ENCODE assay signal across 7 cellular contexts in genomic region chr21:36504067-36505058, GRCh38. TPM values are rescaled to one million over a fixed set of nuclear protein-coding genes. Genes with fewer than 3 reads are reported as not detected.
DNase-seq lines count a peak whose midpoint lies in the region; ATAC-seq and TF ChIP-seq lines count a peak whose summit lies in the region.

No MANE protein-coding gene starts in this region.

- H3K36me3 Mint-ChIP-seq in type B pancreatic cell, result no peaks in the 10 kb centered on the region

- peaks cover 9% of the 10 kb centered on the region for H3K4me1 Mint-ChIP-seq in type B pancreatic cell (ENCODE audit: unreplicated experiment)

- H3K27ac ChIP-seq in DND-41 (ENCODE audit: low read length) (no peak overlapping the region), IMR-90 (ENCODE audit: insufficient read depth, low read length) (no peak overlapping the region), colonic mucosa (no peak overlapping the region), mesendoderm (ENCODE audit: low read depth, low read length) (no peak overlapping the region)

- H3K9me1 ChIP-seq in IMR-90 (ENCODE audit: insufficient read depth, low read length), result no peaks in the 10 kb centered on the region

- dilution Hi-C loops in IMR-90 (cut with HindIII; ENCODE audit: low sequenced_read_pairs, unreplicated experiment), result no loop called here

- H2BK5ac ChIP-seq in IMR-90 (ENCODE audit: low read depth, low read length, poor library complexity, severe bottlenecking) (no peak overlapping the region), mesendoderm (ENCODE audit: low read length) (no peak overlapping the region)

- intact Hi-C loops in IMR-90 (cut with micrococcal nuclease), result loop anchor here (1.0 to 10.0 kb wide), 6 partner anchors 84 to 580 kb away; no protein-coding TSS in a partner anchor
- intact Hi-C loops in colonic mucosa (cut with DNase I), result loop anchor here (5.0 kb wide), 2 partner anchors 243 to 423 kb away; no protein-coding TSS in a partner anchor

- H2AK5ac ChIP-seq in IMR-90 (ENCODE audit: low read depth, low read length) (no peak overlapping the region), mesendoderm (ENCODE audit: low read length) (no peak overlapping the region)

- H3K4ac ChIP-seq in IMR-90 (ENCODE audit: low read depth, low read length), result no peak overlapping the region
- no peak overlapping the region for H3K4ac ChIP-seq in mesendoderm (ENCODE audit: low read depth, low read length)

- no peak overlapping the region for H2AK9ac ChIP-seq in IMR-90 (replicated peaks; ENCODE audit: low read depth, low read length, poor library complexity)

- H4K91ac ChIP-seq in IMR-90 (ENCODE audit: insufficient read depth, low read depth, low read length), result no peak overlapping the region

- H3K56ac ChIP-seq in IMR-90 (ENCODE audit: extremely low read depth, insufficient read depth, low read length) (no peak overlapping the region), mesendoderm (ENCODE audit: low read length) (no peak overlapping the region)

- CTCF ChIA-PET in IMR-90 (lab: Yijun Ruan, JAX), result interaction anchor here (0.6 to 1.2 kb wide), 5 partner anchors 12 to 423 kb away, joined by 3 to 4 read pairs (median 3); no protein-coding TSS in a partner anchor

- no CpG with 5 or more reads among the region's 5 CpGs for WGBS in IMR-90 (ENCODE audit: extremely low coverage in 2 of 2, insufficient read length in 1 of 2), 2 experiments
- no CpG with 5 or more reads among the region's 5 CpGs for WGBS in mesendoderm (ENCODE audit: extremely low coverage, insufficient coverage, low lambda C conversion rate)

- no peaks in the 10 kb centered on the region for H3K27me3 ChIP-seq in DND-41 (ENCODE audit: insufficient read depth, low read length, poor library complexity)
- H3K27me3 ChIP-seq in IMR-90 (ENCODE audit: control insufficient read depth, insufficient read depth, low read length), result peaks cover 4% of the 10 kb centered on the region
- H3K27me3 ChIP-seq in colonic mucosa, result no peaks in the 10 kb centered on the region
- H3K27me3 ChIP-seq in mesendoderm (ENCODE audit: insufficient read depth, low read length, poor library complexity), result no peaks in the 10 kb centered on the region

- H3K4me3 ChIP-seq in DND-41 (ENCODE audit: low read depth in 1 of 2, low read length in 2 of 2) (no peak overlapping the region), IMR-90 (ENCODE audit: insufficient read depth, low read depth, low read length) (no peak overlapping the region), colonic mucosa (no peak overlapping the region), mesendoderm (ENCODE audit: low read length) (no peak overlapping the region)

- H2BK120ac ChIP-seq in IMR-90 (ENCODE audit: low read depth, low read length) (no peak overlapping the region), mesendoderm (ENCODE audit: low read depth, low read length) (no peak overlapping the region)

- peaks cover 11% of the 10 kb centered on the region for H3K27me3 Mint-ChIP-seq in type B pancreatic cell

- H3K9me3 ChIP-seq in DND-41 (ENCODE audit: insufficient read depth, low read length, severe bottlenecking) (no peaks in the 10 kb centered on the region), IMR-90 (ENCODE audit: control insufficient read depth, insufficient read depth, low read length) (no peaks in the 10 kb centered on the region), colonic mucosa (no peaks in the 10 kb centered on the region)

- H3K4me2 ChIP-seq in DND-41 (ENCODE audit: insufficient read depth, low read length), result no peak overlapping the region
- H3K4me2 ChIP-seq in IMR-90 (ENCODE audit: low read depth, low read length), result no peak overlapping the region
- no peak overlapping the region for H3K4me2 ChIP-seq in mesendoderm (ENCODE audit: low read length)

- H4K20me1 ChIP-seq in DND-41 (ENCODE audit: insufficient read depth, low read length), result no peaks in the 10 kb centered on the region
- no peaks in the 10 kb centered on the region for H4K20me1 ChIP-seq in IMR-90 (ENCODE audit: insufficient read depth, low read length)

- no peak overlapping the region for H3K4me3 Mint-ChIP-seq in type B pancreatic cell

- no peak overlapping the region for H3K14ac ChIP-seq in IMR-90 (replicated peaks; ENCODE audit: low read depth, low read length)

- no peak overlapping the region for H3K18ac ChIP-seq in IMR-90 (ENCODE audit: low read depth, low read length)
- H3K18ac ChIP-seq in mesendoderm (ENCODE audit: low read length), result no peak overlapping the region

- in situ Hi-C loops in IMR-90 (cut with MboI; ENCODE audit: low sequenced_read_pairs), result loop anchor here (5.0 kb wide), 1 partner anchor 423 kb away; no protein-coding TSS in a partner anchor

- H2AFZ ChIP-seq in DND-41 (ENCODE audit: low read depth, low read length) (no peak overlapping the region), IMR-90 (replicated peaks; ENCODE audit: low read length, poor library complexity) (no peak overlapping the region)

- ATAC-seq in DND-41 (ENCODE audit: insufficient read depth, low read depth) (no peak), IMR-90 (ENCODE audit: low read depth) (peak; percentile 52; the same call in 1 of the 2 replicates), GM18861 (IDR thresholded peaks at IDR 0.05; ENCODE audit: unreplicated experiment) (no peak)

- no TSS peak for BruUV-seq in IMR-90 (replicated peaks; lab: Mats Ljungman, UMichigan)

- POLR2A ChIA-PET in IMR-90 (lab: Charles Lee; ENCODE audit: unreplicated experiment), result no interaction called here

- no peak overlapping the region for H3K23ac ChIP-seq in IMR-90 (ENCODE audit: low read depth, low read length)
- H3K23ac ChIP-seq in mesendoderm (ENCODE audit: low read length), result no peak overlapping the region

- H3K27ac Mint-ChIP-seq in type B pancreatic cell, result peak overlapping the region; percentile 29

- H3K9me3 Mint-ChIP-seq in type B pancreatic cell, result no peaks in the 10 kb centered on the region

- H2BK20ac ChIP-seq in IMR-90 (ENCODE audit: low read depth, low read length), result no peak overlapping the region

- no peaks in the 10 kb centered on the region for H3K79me1 ChIP-seq in IMR-90 (ENCODE audit: low read depth in 1 of 2, low read length in 2 of 2)
- H3K79me1 ChIP-seq in mesendoderm (ENCODE audit: low read length), result no peaks in the 10 kb centered on the region

- H3K9ac ChIP-seq in DND-41 (ENCODE audit: low read depth, low read length) (no peak overlapping the region), IMR-90 (ENCODE audit: low read depth, low read length) (no peak overlapping the region), colonic mucosa (ENCODE audit: low read depth in 2 of 2, low read length in 2 of 2) (no peak overlapping the region), mesendoderm (ENCODE audit: low read length) (no peak overlapping the region)

- H3K79me2 ChIP-seq in DND-41 (ENCODE audit: insufficient read depth, low read length), result no peaks in the 10 kb centered on the region
- H3K79me2 ChIP-seq in mesendoderm (ENCODE audit: control insufficient read depth, insufficient read depth, low read length), result no peaks in the 10 kb centered on the region

- H2BK15ac ChIP-seq in IMR-90 (ENCODE audit: low read depth, low read length) (no peak overlapping the region), mesendoderm (replicated peaks; ENCODE audit: low read depth) (no peak overlapping the region)

- H4K5ac ChIP-seq in IMR-90 (ENCODE audit: low read depth, low read length) (no peak overlapping the region), mesendoderm (ENCODE audit: low read length) (no peak overlapping the region)

- H3K36me3 ChIP-seq in DND-41 (ENCODE audit: insufficient read depth, low read length) (no peaks in the 10 kb centered on the region), IMR-90 (ENCODE audit: control insufficient read depth, insufficient read depth, low read length) (no peaks in the 10 kb centered on the region), colonic mucosa (no peaks in the 10 kb centered on the region), mesendoderm (ENCODE audit: control insufficient read depth, insufficient read depth, low read length) (no peaks in the 10 kb centered on the region)

- no peaks in the 10 kb centered on the region for H3K4me1 ChIP-seq in DND-41 (ENCODE audit: insufficient read depth, low read length)
- H3K4me1 ChIP-seq in IMR-90 (ENCODE audit: control insufficient read depth, insufficient read depth, low read length), result no peaks in the 10 kb centered on the region
- no peaks in the 10 kb centered on the region for H3K4me1 ChIP-seq in colonic mucosa
- H3K4me1 ChIP-seq in mesendoderm (ENCODE audit: control insufficient read depth, low read depth, low read length), result no peaks in the 10 kb centered on the region

- TF ChIP-seq CTCF in DND-41 (IDR thresholded peaks at IDR 0.05; ENCODE audit: borderline replicate concordance, extremely low read depth, low read length, poor library complexity, severe bottlenecking) (peak; percentile 90), IMR-90 (conservative IDR thresholded peaks at IDR 0.05; ENCODE audit: low read depth, low read length) (peak; percentile 90), colonic mucosa (IDR thresholded peaks at IDR 0.05) (peak; percentile 90), type B pancreatic cell (conservative IDR thresholded peaks at IDR 0.05) (peak; percentile 96)

- H4K8ac ChIP-seq in IMR-90 (ENCODE audit: low read depth in 2 of 2, low read length in 2 of 2) (no peak overlapping the region), mesendoderm (ENCODE audit: low read depth, low read length) (no peak overlapping the region)

- TF ChIP-seq POLR2A in IMR-90 (IDR thresholded peaks at IDR 0.05; ENCODE audit: low read depth, low read length), result no peak

- DNase-seq in DND-41 (peak; percentile 50), IMR-90 (peak; percentile 68), SKM-1 treated with dmso at 0.1 percent for 144 hours (lab: John Stamatoyannopoulos, UW; ENCODE audit: unreplicated experiment) (peak; percentile 8), colonic mucosa (peak; percentile 48), mesendoderm (peak; percentile 33), type B pancreatic cell (ENCODE audit: extremely low spot score, unreplicated experiment) (no peak)

- peak; percentile 90 for TF ChIP-seq RAD21 in IMR-90 (IDR thresholded peaks at IDR 0.05; ENCODE audit: low read length)

TF ChIP-seq in IMR-90, 13 proteins besides CTCF, POLR2A, EP300 and RAD21:
- no peak for TF ChIP-seq MAZ (IDR thresholded peaks at IDR 0.05; ENCODE audit: borderline replicate concordance, low read depth, low read length)
- TF ChIP-seq SMC3 (IDR thresholded peaks at IDR 0.05; ENCODE audit: low read depth, low read length), result peak; percentile 85

RNA-seq across cellular contexts. Expression of gene CLDN14, which starts 24.4 kb away (rescaled TPM):
- not detected in 2 replicates for total RNA-seq in IMR-90 (2012; rRNA removed)
- not detected in 2 replicates for polyA plus RNA-seq in IMR-90 (2012; rRNA removed)
- polyA plus RNA-seq in IMR-90 (2012; cell fraction: cytosol; rRNA removed), result 0.04 TPM in 1 of 2 replicates, not detected in the other
- 0.04 TPM in 1 of 2 replicates, not detected in the other for polyA plus RNA-seq in IMR-90 (2012; cell fraction: nucleus; rRNA removed; ENCODE audit: low replicate concordance)
- total RNA-seq in colonic mucosa, result under 1 TPM in 1 of 2 donors, not detected in 1; 0.17 TPM
- not detected for polyA plus RNA-seq in mesendoderm (2013, experiment 1 of 2)
- not detected for polyA plus RNA-seq in mesendoderm (2013, experiment 2 of 2)
- total RNA-seq in type B pancreatic cell (ENCODE audit: low replicate concordance), result not detected in 2 replicates
